ENCODE assay signal across 16 cellular contexts in genomic region chr3:17301271-17301670, GRCh38.
"Had no signal": no experiment of that assay in that cellular context is flagged by ENCODE, and none has a peak within 500 bp of the region (broad histone marks: within the 10 kb centered on the region; RNA-seq: fewer than 3 reads in every experiment).

No MANE protein-coding gene starts in this region.

- H3K36me3 ChIP-seq: brain microvascular endothelial cell, sigmoid colon, thoracic aorta had no signal

- H3K4me3 Mint-ChIP-seq: dendritic cell treated with granulocyte-macrophage colony-stimulating factor and Interleukin-4, amounts not matched to agents 40 ng/mL and 50 ng/mL, for 4 days; mesothelial cell of epicardium; neural crest cell had no signal

- H3K4me1 Mint-ChIP-seq: mesothelial cell of epicardium, neural crest cell had no signal

- H3K27me3 ChIP-seq: brain microvascular endothelial cell, sigmoid colon had no signal

- H3K4me3 ChIP-seq: lung, psoas muscle, sigmoid colon, thoracic aorta had no signal

- H3K27me3 Mint-ChIP-seq: activated naive CD4-positive, alpha-beta T cell treated with anti-CD3 and anti-CD28 coated beads, Interleukin-2, amount 50 U/mL, for 24 hours; central memory CD8-positive, alpha-beta T cell; dendritic cell treated with granulocyte-macrophage colony-stimulating factor and Interleukin-4, amounts not matched to agents 40 ng/mL and 50 ng/mL, for 4 days had no signal

- H3K27ac ChIP-seq: brain microvascular endothelial cell, psoas muscle, sigmoid colon had no signal

- H3K27ac Mint-ChIP-seq: dendritic cell treated with granulocyte-macrophage colony-stimulating factor and Interleukin-4, amounts not matched to agents 40 ng/mL and 50 ng/mL, for 4 days; mesothelial cell of epicardium had no signal

- DNase-seq: anterior cingulate cortex; brain microvascular endothelial cell; effector memory CD4-positive, alpha-beta T cell; head of caudate nucleus; immature natural killer cell; left cardiac atrium; psoas muscle; sigmoid colon; stimulated activated CD4-positive, alpha-beta T cell treated with anti-CD3 and anti-CD28 coated beads, Interleukin-1b, Interleukin-23, amount 100 ng/mL, for 48 hours had no signal

- H3K9me3 Mint-ChIP-seq: activated naive CD4-positive, alpha-beta T cell treated with anti-CD3 and anti-CD28 coated beads, Interleukin-2, amount 50 U/mL, for 24 hours; central memory CD8-positive, alpha-beta T cell; dendritic cell treated with granulocyte-macrophage colony-stimulating factor and Interleukin-4, amounts not matched to agents 40 ng/mL and 50 ng/mL, for 4 days; immature natural killer cell; mesothelial cell of epicardium; neural crest cell had no signal

- H3K9me3 ChIP-seq: psoas muscle, sigmoid colon, thoracic aorta had no signal
